ENCODE assay signal across 1 cellular context in the genomic region with DNA sequence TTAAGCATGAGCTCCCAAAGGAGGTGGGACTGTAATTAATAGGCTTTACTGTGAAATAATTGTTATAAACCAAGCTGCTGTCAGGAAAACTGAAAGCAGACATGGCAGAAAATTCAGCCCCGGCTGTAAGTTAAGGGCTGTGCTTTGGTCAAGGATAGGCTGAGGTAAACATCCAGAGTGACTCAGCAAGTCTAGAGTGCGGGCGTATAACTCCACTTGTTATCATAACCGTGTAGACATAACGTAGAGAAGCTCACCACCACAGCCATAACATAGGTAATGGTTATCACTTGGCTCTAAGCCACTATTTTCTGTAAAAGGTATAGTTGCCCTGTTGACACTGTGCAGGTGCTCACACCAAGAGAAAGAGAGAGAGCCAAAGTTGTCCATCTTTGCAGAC.
A peak's percentile ranks its signal among the peaks of the same experiment; 100 is the strongest.
TF ChIP-seq lines count a peak whose summit lies in the region.

No MANE protein-coding gene starts in this region.

TF ChIP-seq in HepG2, 621 proteins besides CTCF, POLR2A, EP300 and RAD21 (continued from another document and continues in another):
- TF ChIP-seq, protein P1, sequence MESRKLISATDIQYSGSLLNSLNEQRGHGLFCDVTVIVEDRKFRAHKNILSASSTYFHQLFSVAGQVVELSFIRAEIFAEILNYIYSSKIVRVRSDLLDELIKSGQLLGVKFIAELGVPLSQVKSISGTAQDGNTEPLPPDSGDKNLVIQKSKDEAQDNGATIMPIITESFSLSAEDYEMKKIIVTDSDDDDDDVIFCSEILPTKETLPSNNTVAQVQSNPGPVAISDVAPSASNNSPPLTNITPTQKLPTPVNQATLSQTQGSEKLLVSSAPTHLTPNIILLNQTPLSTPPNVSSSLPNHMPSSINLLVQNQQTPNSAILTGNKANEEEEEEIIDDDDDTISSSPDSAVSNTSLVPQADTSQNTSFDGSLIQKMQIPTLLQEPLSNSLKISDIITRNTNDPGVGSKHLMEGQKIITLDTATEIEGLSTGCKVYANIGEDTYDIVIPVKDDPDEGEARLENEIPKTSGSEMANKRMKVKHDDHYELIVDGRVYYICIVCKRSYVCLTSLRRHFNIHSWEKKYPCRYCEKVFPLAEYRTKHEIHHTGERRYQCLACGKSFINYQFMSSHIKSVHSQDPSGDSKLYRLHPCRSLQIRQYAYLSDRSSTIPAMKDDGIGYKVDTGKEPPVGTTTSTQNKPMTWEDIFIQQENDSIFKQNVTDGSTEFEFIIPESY (CRISPR knock-in tag; IDR thresholded peaks at IDR 0.05) = no peak
- TF ChIP-seq DNMT1 (CRISPR knock-in tag; IDR thresholded peaks at IDR 0.05) (no peak), JARID2 (CRISPR knock-in tag; IDR thresholded peaks at IDR 0.05; ENCODE audit: insufficient replicate concordance) (no peak), ZNF260 (CRISPR knock-in tag; IDR thresholded peaks at IDR 0.05; ENCODE audit: borderline replicate concordance, low read depth) (no peak), PITX1 (CRISPR knock-in tag; IDR thresholded peaks at IDR 0.05) (no peak), SOX5 (CRISPR knock-in tag; IDR thresholded peaks at IDR 0.05; ENCODE audit: borderline replicate concordance) (peak; percentile 15; the same call in 1 of the 2 replicates), PCBP2 (optimal IDR thresholded peaks at IDR 0.05; ENCODE audit: low read depth, low read length, poor library complexity, severe bottlenecking) (no peak), RFX1 (IDR thresholded peaks at IDR 0.05) (no peak), MAFG (CRISPR knock-in tag; IDR thresholded peaks at IDR 0.05) (peak; percentile 74; the same call in 1 of the 2 replicates), NFE2 (CRISPR knock-in tag; IDR thresholded peaks at IDR 0.05) (peak; percentile 94), ZNF350 (CRISPR knock-in tag; IDR thresholded peaks at IDR 0.05; ENCODE audit: borderline replicate concordance, low read depth) (no peak), XBP1 (CRISPR knock-in tag; IDR thresholded peaks at IDR 0.05) (no peak), MAFF (IDR thresholded peaks at IDR 0.05; ENCODE audit: low read depth, low read length) (0 out of 2 replicates have a peak, but pooled peaks have one; percentile 27), SAP130 (CRISPR knock-in tag; IDR thresholded peaks at IDR 0.05; ENCODE audit: low read depth) (0 out of 2 replicates have a peak, but pooled peaks have one; percentile 26), PHB2 (IDR thresholded peaks at IDR 0.05; ENCODE audit: partially characterized antibody) (no peak), TARDBP (CRISPR knock-in tag; IDR thresholded peaks at IDR 0.05) (no peak), NFIB (CRISPR knock-in tag; IDR thresholded peaks at IDR 0.05; ENCODE audit: borderline replicate concordance) (no peak), TAF15 (IDR thresholded peaks at IDR 0.05; ENCODE audit: low read depth, low read length, poor library complexity, severe bottlenecking) (no peak), MATR3 (CRISPR knock-in tag; IDR thresholded peaks at IDR 0.05) (no peak), FOXO1 (CRISPR knock-in tag; IDR thresholded peaks at IDR 0.05) (peak; percentile 10; the same call in 1 of the 2 replicates), MTF2 (CRISPR knock-in tag; IDR thresholded peaks at IDR 0.05; ENCODE audit: borderline replicate concordance) (no peak), FOXJ3 (CRISPR knock-in tag; IDR thresholded peaks at IDR 0.05; ENCODE audit: borderline replicate concordance) (peak; percentile 19; the same call in 1 of the 2 replicates), ZNF83 (CRISPR knock-in tag; IDR thresholded peaks at IDR 0.05; ENCODE audit: borderline replicate concordance) (no peak), HHEX (CRISPR knock-in tag; IDR thresholded peaks at IDR 0.05) (no peak), SOX6 (IDR thresholded peaks at IDR 0.05) (no peak), SOX6 (CRISPR knock-in tag; IDR thresholded peaks at IDR 0.05) (0 out of 2 replicates have a peak, but pooled peaks have one; percentile 11), ZNF430 (CRISPR knock-in tag; IDR thresholded peaks at IDR 0.05) (0 out of 2 replicates have a peak, but pooled peaks have one; percentile 45), ZSCAN9 (CRISPR knock-in tag; IDR thresholded peaks at IDR 0.05; ENCODE audit: borderline replicate concordance) (no peak), TP53 (CRISPR knock-in tag; conservative IDR thresholded peaks at IDR 0.05) (no peak), YEATS2 (CRISPR knock-in tag; IDR thresholded peaks at IDR 0.05; ENCODE audit: borderline replicate concordance) (peak; percentile 19; the same call in 1 of the 2 replicates), FOXA1 (IDR thresholded peaks at IDR 0.05) (no peak), FOXA1 (CRISPR knock-in tag; IDR thresholded peaks at IDR 0.05) (peak; percentile 60), ZNF703 (CRISPR knock-in tag; IDR thresholded peaks at IDR 0.05; ENCODE audit: borderline replicate concordance) (no peak), ZNF674 (CRISPR knock-in tag; IDR thresholded peaks at IDR 0.05; ENCODE audit: low read depth) (no peak), MAFK (conservative IDR thresholded peaks at IDR 0.05 in 1 of 2, IDR thresholded peaks at IDR 0.05 in 1 of 2; ENCODE audit: low read length in 2 of 2) (peak; percentile 44 to 68; a peak in 3 of 4 replicates), ZNF501 (CRISPR knock-in tag; IDR thresholded peaks at IDR 0.05) (peak; percentile 13; the same call in 1 of the 2 replicates)
- TF ChIP-seq, protein P2, sequence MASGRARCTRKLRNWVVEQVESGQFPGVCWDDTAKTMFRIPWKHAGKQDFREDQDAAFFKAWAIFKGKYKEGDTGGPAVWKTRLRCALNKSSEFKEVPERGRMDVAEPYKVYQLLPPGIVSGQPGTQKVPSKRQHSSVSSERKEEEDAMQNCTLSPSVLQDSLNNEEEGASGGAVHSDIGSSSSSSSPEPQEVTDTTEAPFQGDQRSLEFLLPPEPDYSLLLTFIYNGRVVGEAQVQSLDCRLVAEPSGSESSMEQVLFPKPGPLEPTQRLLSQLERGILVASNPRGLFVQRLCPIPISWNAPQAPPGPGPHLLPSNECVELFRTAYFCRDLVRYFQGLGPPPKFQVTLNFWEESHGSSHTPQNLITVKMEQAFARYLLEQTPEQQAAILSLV (CRISPR knock-in tag; IDR thresholded peaks at IDR 0.05; ENCODE audit: borderline replicate concordance) = no peak
- TF ChIP-seq, protein P3, sequence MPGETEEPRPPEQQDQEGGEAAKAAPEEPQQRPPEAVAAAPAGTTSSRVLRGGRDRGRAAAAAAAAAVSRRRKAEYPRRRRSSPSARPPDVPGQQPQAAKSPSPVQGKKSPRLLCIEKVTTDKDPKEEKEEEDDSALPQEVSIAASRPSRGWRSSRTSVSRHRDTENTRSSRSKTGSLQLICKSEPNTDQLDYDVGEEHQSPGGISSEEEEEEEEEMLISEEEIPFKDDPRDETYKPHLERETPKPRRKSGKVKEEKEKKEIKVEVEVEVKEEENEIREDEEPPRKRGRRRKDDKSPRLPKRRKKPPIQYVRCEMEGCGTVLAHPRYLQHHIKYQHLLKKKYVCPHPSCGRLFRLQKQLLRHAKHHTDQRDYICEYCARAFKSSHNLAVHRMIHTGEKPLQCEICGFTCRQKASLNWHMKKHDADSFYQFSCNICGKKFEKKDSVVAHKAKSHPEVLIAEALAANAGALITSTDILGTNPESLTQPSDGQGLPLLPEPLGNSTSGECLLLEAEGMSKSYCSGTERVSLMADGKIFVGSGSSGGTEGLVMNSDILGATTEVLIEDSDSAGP (CRISPR knock-in tag; IDR thresholded peaks at IDR 0.05; ENCODE audit: borderline replicate concordance) = no peak
- TF ChIP-seq, protein P4, sequence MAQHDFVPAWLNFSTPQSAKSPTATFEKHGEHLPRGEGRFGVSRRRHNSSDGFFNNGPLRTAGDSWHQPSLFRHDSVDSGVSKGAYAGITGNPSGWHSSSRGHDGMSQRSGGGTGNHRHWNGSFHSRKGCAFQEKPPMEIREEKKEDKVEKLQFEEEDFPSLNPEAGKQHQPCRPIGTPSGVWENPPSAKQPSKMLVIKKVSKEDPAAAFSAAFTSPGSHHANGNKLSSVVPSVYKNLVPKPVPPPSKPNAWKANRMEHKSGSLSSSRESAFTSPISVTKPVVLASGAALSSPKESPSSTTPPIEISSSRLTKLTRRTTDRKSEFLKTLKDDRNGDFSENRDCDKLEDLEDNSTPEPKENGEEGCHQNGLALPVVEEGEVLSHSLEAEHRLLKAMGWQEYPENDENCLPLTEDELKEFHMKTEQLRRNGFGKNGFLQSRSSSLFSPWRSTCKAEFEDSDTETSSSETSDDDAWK (CRISPR knock-in tag; IDR thresholded peaks at IDR 0.05) = no peak
- TF ChIP-seq, protein P5, sequence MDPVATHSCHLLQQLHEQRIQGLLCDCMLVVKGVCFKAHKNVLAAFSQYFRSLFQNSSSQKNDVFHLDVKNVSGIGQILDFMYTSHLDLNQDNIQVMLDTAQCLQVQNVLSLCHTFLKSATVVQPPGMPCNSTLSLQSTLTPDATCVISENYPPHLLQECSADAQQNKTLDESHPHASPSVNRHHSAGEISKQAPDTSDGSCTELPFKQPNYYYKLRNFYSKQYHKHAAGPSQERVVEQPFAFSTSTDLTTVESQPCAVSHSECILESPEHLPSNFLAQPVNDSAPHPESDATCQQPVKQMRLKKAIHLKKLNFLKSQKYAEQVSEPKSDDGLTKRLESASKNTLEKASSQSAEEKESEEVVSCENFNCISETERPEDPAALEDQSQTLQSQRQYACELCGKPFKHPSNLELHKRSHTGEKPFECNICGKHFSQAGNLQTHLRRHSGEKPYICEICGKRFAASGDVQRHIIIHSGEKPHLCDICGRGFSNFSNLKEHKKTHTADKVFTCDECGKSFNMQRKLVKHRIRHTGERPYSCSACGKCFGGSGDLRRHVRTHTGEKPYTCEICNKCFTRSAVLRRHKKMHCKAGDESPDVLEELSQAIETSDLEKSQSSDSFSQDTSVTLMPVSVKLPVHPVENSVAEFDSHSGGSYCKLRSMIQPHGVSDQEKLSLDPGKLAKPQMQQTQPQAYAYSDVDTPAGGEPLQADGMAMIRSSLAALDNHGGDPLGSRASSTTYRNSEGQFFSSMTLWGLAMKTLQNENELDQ (CRISPR knock-in tag; IDR thresholded peaks at IDR 0.05; ENCODE audit: borderline replicate concordance) = no peak
- TF ChIP-seq, protein P6, sequence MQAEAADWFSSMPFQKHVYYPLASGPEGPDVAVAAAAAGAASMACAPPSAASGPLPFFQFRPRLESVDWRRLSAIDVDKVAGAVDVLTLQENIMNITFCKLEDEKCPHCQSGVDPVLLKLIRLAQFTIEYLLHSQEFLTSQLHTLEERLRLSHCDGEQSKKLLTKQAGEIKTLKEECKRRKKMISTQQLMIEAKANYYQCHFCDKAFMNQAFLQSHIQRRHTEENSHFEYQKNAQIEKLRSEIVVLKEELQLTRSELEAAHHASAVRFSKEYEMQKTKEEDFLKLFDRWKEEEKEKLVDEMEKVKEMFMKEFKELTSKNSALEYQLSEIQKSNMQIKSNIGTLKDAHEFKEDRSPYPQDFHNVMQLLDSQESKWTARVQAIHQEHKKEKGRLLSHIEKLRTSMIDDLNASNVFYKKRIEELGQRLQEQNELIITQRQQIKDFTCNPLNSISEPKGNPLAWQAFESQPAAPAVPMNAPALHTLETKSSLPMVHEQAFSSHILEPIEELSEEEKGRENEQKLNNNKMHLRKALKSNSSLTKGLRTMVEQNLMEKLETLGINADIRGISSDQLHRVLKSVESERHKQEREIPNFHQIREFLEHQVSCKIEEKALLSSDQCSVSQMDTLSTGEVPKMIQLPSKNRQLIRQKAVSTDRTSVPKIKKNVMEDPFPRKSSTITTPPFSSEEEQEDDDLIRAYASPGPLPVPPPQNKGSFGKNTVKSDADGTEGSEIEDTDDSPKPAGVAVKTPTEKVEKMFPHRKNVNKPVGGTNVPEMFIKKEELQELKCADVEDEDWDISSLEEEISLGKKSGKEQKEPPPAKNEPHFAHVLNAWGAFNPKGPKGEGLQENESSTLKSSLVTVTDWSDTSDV (CRISPR knock-in tag; IDR thresholded peaks at IDR 0.05) = no peak
- TF ChIP-seq, protein P7, sequence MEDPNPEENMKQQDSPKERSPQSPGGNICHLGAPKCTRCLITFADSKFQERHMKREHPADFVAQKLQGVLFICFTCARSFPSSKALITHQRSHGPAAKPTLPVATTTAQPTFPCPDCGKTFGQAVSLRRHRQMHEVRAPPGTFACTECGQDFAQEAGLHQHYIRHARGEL (CRISPR knock-in tag; IDR thresholded peaks at IDR 0.05) = no peak
- TF ChIP-seq, protein P8, sequence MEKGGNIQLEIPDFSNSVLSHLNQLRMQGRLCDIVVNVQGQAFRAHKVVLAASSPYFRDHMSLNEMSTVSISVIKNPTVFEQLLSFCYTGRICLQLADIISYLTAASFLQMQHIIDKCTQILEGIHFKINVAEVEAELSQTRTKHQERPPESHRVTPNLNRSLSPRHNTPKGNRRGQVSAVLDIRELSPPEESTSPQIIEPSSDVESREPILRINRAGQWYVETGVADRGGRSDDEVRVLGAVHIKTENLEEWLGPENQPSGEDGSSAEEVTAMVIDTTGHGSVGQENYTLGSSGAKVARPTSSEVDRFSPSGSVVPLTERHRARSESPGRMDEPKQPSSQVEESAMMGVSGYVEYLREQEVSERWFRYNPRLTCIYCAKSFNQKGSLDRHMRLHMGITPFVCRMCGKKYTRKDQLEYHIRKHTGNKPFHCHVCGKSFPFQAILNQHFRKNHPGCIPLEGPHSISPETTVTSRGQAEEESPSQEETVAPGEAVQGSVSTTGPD (CRISPR knock-in tag; IDR thresholded peaks at IDR 0.05) = peak; percentile 53; the same call in 1 of the 2 replicates
- TF ChIP-seq, protein P9, sequence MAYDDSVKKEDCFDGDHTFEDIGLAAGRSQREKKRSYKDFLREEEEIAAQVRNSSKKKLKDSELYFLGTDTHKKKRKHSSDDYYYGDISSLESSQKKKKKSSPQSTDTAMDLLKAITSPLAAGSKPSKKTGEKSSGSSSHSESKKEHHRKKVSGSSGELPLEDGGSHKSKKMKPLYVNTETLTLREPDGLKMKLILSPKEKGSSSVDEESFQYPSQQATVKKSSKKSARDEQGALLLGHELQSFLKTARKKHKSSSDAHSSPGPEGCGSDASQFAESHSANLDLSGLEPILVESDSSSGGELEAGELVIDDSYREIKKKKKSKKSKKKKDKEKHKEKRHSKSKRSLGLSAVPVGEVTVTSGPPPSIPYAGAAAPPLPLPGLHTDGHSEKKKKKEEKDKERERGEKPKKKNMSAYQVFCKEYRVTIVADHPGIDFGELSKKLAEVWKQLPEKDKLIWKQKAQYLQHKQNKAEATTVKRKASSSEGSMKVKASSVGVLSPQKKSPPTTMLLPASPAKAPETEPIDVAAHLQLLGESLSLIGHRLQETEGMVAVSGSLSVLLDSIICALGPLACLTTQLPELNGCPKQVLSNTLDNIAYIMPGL (CRISPR knock-in tag; IDR thresholded peaks at IDR 0.05; ENCODE audit: borderline replicate concordance in 1 of 2, low read depth in 1 of 2) = 0 out of 4 replicates have a peak, but pooled peaks of 1 of the 2 experiments have one; percentile 13
- TF ChIP-seq, protein P10, sequence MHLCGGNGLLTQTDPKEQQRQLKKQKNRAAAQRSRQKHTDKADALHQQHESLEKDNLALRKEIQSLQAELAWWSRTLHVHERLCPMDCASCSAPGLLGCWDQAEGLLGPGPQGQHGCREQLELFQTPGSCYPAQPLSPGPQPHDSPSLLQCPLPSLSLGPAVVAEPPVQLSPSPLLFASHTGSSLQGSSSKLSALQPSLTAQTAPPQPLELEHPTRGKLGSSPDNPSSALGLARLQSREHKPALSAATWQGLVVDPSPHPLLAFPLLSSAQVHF (CRISPR knock-in tag; IDR thresholded peaks at IDR 0.05) = no peak
